In genomic region chrX:3160771-3161170, GRCh38 we compare ENCODE assay signal across 17 cellular contexts.
"Had no signal": no experiment of that assay in that cellular context is flagged by ENCODE, and none has a peak within 500 bp of the region (broad histone marks: within the 10 kb centered on the region; RNA-seq: fewer than 3 reads in every experiment).

No MANE protein-coding gene starts in this region.

- H3K9me3 Mint-ChIP-seq: stimulated activated effector memory CD8-positive, alpha-beta T cell treated with anti-CD3 and anti-CD28 coated beads, Interleukin-12 subunit alpha, Interleukin-12 subunit beta, amount 100 ng/mL, for 72 hours had no signal

- H3K4me3 Mint-ChIP-seq: stimulated activated effector memory CD8-positive, alpha-beta T cell treated with anti-CD3 and anti-CD28 coated beads, Interleukin-12 subunit alpha, Interleukin-12 subunit beta, amount 100 ng/mL, for 72 hours; T-cell had no signal

- H3K4me1 Mint-ChIP-seq: stimulated activated effector memory CD8-positive, alpha-beta T cell treated with anti-CD3 and anti-CD28 coated beads, Interleukin-12 subunit alpha, Interleukin-12 subunit beta, amount 100 ng/mL, for 72 hours; T-cell had no signal

- H3K36me3 Mint-ChIP-seq: stimulated activated effector memory CD8-positive, alpha-beta T cell treated with anti-CD3 and anti-CD28 coated beads, Interleukin-12 subunit alpha, Interleukin-12 subunit beta, amount 100 ng/mL, for 72 hours; T-cell had no signal

- H3K4me1 ChIP-seq: adrenal gland, gastroesophageal sphincter, pancreas, thyroid gland had no signal

- ATAC-seq: gastroesophageal sphincter; pancreas; stimulated activated effector memory CD8-positive, alpha-beta T cell treated with anti-CD3 and anti-CD28 coated beads, Interleukin-12 subunit alpha, Interleukin-12 subunit beta, amount 100 ng/mL, for 72 hours; T-cell had no signal

- H3K27me3 ChIP-seq: adrenal gland, cardiac muscle cell, gastroesophageal sphincter, heart right ventricle, pancreas, thyroid gland had no signal

- H3K9me3 ChIP-seq: adrenal gland, gastroesophageal sphincter, pancreas, thyroid gland had no signal

- H3K27ac Mint-ChIP-seq: stimulated activated effector memory CD8-positive, alpha-beta T cell treated with anti-CD3 and anti-CD28 coated beads, Interleukin-12 subunit alpha, Interleukin-12 subunit beta, amount 100 ng/mL, for 72 hours; T-cell had no signal

- H3K4me3 ChIP-seq: adrenal gland, cardiac muscle cell, dorsolateral prefrontal cortex, gastroesophageal sphincter, heart right ventricle, pancreas, thyroid gland had no signal

- H3K36me3 ChIP-seq: adrenal gland, cardiac muscle cell, gastroesophageal sphincter, heart right ventricle, pancreas, thyroid gland had no signal

- FAIRE-seq: keratinocyte, pancreas, urothelium cell line had no signal

- H3K27ac ChIP-seq: adrenal gland, cardiac muscle cell, dorsolateral prefrontal cortex, gastroesophageal sphincter, heart right ventricle, pancreas, thyroid gland had no signal

- DNase-seq: activated CD4-positive, alpha-beta T cell treated with anti-CD3 and anti-CD28 coated beads for 1 hour; activated CD4-positive, alpha-beta T cell treated with anti-CD3 and anti-CD28 coated beads, Interleukin-2, amount 50 U/mL, for 48 hours; activated naive CD4-positive, alpha-beta T cell treated with anti-CD3 and anti-CD28 coated beads, Interleukin-2, amount 50 U/mL, for 16 hours; adrenal gland; dorsolateral prefrontal cortex; erythroblast; left ventricle myocardium superior; pancreas; T-cell; T1000; thyroid gland had no signal
